ENCODE assay signal across 25 cellular contexts in the genomic region with DNA sequence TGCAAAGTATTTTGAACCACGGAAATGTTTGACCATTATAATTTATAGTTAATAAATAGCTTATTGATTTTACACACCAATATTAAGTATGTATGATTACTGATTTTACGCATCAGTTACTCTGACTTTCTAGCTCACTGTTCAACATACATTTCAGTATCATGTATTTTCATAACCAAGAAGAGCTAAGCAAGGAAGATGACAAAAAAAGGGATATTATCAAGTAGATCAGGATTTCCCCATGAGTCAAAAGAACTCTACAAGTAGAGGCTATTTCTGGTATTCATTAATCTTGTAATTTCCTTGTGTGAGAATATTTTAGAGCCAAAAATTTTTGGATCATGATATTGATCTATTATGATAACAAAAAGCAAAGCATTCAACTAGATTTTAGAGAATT.
DNase-seq lines count a peak whose midpoint lies in the region; ATAC-seq, FAIRE-seq and TF ChIP-seq lines count a peak whose summit lies in the region.
"Had no signal": no experiment of that assay in that cellular context is flagged by ENCODE, and none has a peak within 500 bp of the region (broad histone marks: within the 10 kb centered on the region; RNA-seq: fewer than 3 reads in every experiment).

No MANE protein-coding gene starts in this region.

- SMC1A ChIA-PET in GM12878 (lab: Charles Lee; ENCODE audit: uncharacterized antibody, unreplicated experiment), result interaction anchor here (1.7 to 4.1 kb wide), 5 partner anchors 10 to 125 kb away, joined by 4 to 27 read pairs (median 10); no protein-coding TSS in a partner anchor

- no peak for TF ChIP-seq POLR2A in H54 (IDR thresholded peaks at IDR 0.05; ENCODE audit: low read depth, low read length)
- no peak for TF ChIP-seq POLR2A in GM12878 (IDR thresholded peaks at IDR 0.05; ENCODE audit: low read depth, low read length)

- no peaks in the 10 kb centered on the region for H3K9me3 ChIP-seq in GM12878 (replicated peaks; ENCODE audit: control insufficient read depth, insufficient read depth, low read length)
- H3K9me3 ChIP-seq: BE2C, BLaER1 had no signal

- no peak for TF ChIP-seq CTCF in GM12878 (IDR thresholded peaks at IDR 0.05 in 2 of 3, conservative IDR thresholded peaks at IDR 0.05 in 1 of 3; ENCODE audit: control insufficient read depth in 2 of 3, extremely low read depth in 1 of 3, insufficient read depth in 1 of 3, low read depth in 3 of 3, low read length in 3 of 3)

- intact Hi-C loops in GM12878 (cut with micrococcal nuclease; ENCODE audit: unreplicated experiment) (no loop called here), left ventricle myocardium superior (cut with micrococcal nuclease) (no loop called here)

- TF ChIP-seq RAD21 in GM12878 (IDR thresholded peaks at IDR 0.05; ENCODE audit: insufficient read depth, low read depth, low read length), result no peak

- FAIRE-seq in H54 (lab: Jason Lieb, UNC) (peak; percentile 74), GM12878 (lab: Jason Lieb, UNC) (no peak), frontal cortex (lab: Jason Lieb, UNC) (peak; percentile 70)
- FAIRE-seq: A204.1, GM12891, GM19239 had no signal

- H3K36me3 ChIP-seq in GM12878 (ENCODE audit: control insufficient read depth in 2 of 2, insufficient read depth in 2 of 2, low read length in 1 of 2), result no peaks in the 10 kb centered on the region
- H3K36me3 ChIP-seq: BE2C, BLaER1 had no signal

- H3K4me1 ChIP-seq in GM12878 (ENCODE audit: control insufficient read depth, insufficient read depth, low read length), result no peaks in the 10 kb centered on the region
- H3K4me1 ChIP-seq: BE2C, BLaER1 had no signal

- CTCF ChIA-PET in GM12878 (lab: Yijun Ruan, JAX), result interaction anchor here (0.7 to 2.5 kb wide), 5 partner anchors 10 to 637 kb away, joined by 3 to 12 read pairs (median 3); no protein-coding TSS in a partner anchor

- H3K4me3 ChIP-seq in GM12878, result no peak overlapping the region
- H3K4me3 ChIP-seq: BLaER1 had no signal

- no peak overlapping the region for H3K9ac ChIP-seq in GM12878 (ENCODE audit: control insufficient read depth, insufficient read depth, low read length)
- H3K9ac ChIP-seq: BLaER1 had no signal

- TF ChIP-seq EP300 in GM12878 (IDR thresholded peaks at IDR 0.05; ENCODE audit: borderline replicate concordance in 1 of 2, control insufficient read depth in 1 of 2, low read depth in 2 of 2, low read length in 2 of 2), result no peak

- H2AFZ ChIP-seq in GM12878 (ENCODE audit: control insufficient read depth, low read depth, low read length), result no peak overlapping the region

- 0% methylated on average over 2 of the region's 2 CpGs for WGBS in GM12878 (ENCODE audit: insufficient coverage, insufficient replicate concordance, low lambda C conversion rate, missing lambda C conversion rate)

- H3K27ac ChIP-seq in GM12878 (ENCODE audit: control insufficient read depth, insufficient read depth), result no peak overlapping the region
- H3K27ac ChIP-seq: BLaER1 had no signal

- ATAC-seq in HG02610 (IDR thresholded peaks at IDR 0.05; ENCODE audit: unreplicated experiment) (peak; percentile 80), GM12878 (peak; percentile 68), left ventricle myocardium superior (no peak)

- BruUV-seq in GM12878 (replicated peaks; lab: Mats Ljungman, UMichigan), result no TSS peak

- no peak for DNase-seq in H54 (ENCODE audit: insufficient read length, low spot score)
- DNase-seq in GM12878 (ENCODE audit: low read depth, low spot score), result no peak
- DNase-seq in frontal cortex (ENCODE audit: low spot score in 2 of 2), result no peak
- DNase-seq in left ventricle myocardium superior, result no peak
- DNase-seq in NCI-H2227 treated with DMSO at 0.1 percent for 48 hours (lab: John Stamatoyannopoulos, UW), result no peak
- no peak for DNase-seq in SKM-1 treated with dmso at 0.1 percent for 144 hours (lab: John Stamatoyannopoulos, UW; ENCODE audit: unreplicated experiment)
- DNase-seq: 8988T; ACHN; BE2C; C1 segment of cervical spinal cord; CD4-positive, alpha-beta memory T cell; CD4-positive, CD25-positive, alpha-beta regulatory T cell; CD8-positive, alpha-beta memory T cell; COR-L47; DMS 273 treated with DMSO at 0.1 percent for 48 hours; DMS153; DMS79; DND-41; EL; GDM1 had no signal

- RAD21 ChIA-PET in GM12878 (lab: Charles Lee; ENCODE audit: unreplicated experiment), result interaction anchor here (1.5 to 3.4 kb wide), 2 partner anchors 10 to 124 kb away, joined by 5 to 15 read pairs; no protein-coding TSS in a partner anchor

- H4K20me1 ChIP-seq in GM12878 (ENCODE audit: control insufficient read depth, insufficient read depth), result no peaks in the 10 kb centered on the region
- H4K20me1 ChIP-seq: BLaER1 had no signal

- H3K79me2 ChIP-seq in GM12878 (ENCODE audit: control insufficient read depth, insufficient read depth, low read length), result no peaks in the 10 kb centered on the region

- POLR2A ChIA-PET in GM12878 (lab: Charles Lee), result no interaction called here

- no peaks in the 10 kb centered on the region for H3K27me3 ChIP-seq in GM12878 (replicated peaks in 1 of 2; ENCODE audit: control insufficient read depth in 2 of 2, insufficient read depth in 2 of 2, low read length in 1 of 2)
- H3K27me3 ChIP-seq: BE2C, BLaER1 had no signal

- in situ Hi-C loops in GM12878 (cut with MboI), result no loop called here

- no peak overlapping the region for H3K4me2 ChIP-seq in GM12878 (ENCODE audit: control insufficient read depth, insufficient read depth)
- H3K4me2 ChIP-seq: BLaER1 had no signal

TF ChIP-seq in GM12878, 131 proteins besides CTCF, POLR2A, EP300 and RAD21:
- TF ChIP-seq RUNX3 (IDR thresholded peaks at IDR 0.05; ENCODE audit: low read length) (no peak), ZNF207 (IDR thresholded peaks at IDR 0.05; ENCODE audit: borderline replicate concordance) (no peak), HSF1 (IDR thresholded peaks at IDR 0.05; ENCODE audit: low read depth, low read length) (no peak), ZNF274 (IDR thresholded peaks at IDR 0.05; ENCODE audit: insufficient read depth, insufficient read length) (no peak)
- TF ChIP-seq, protein P1, sequence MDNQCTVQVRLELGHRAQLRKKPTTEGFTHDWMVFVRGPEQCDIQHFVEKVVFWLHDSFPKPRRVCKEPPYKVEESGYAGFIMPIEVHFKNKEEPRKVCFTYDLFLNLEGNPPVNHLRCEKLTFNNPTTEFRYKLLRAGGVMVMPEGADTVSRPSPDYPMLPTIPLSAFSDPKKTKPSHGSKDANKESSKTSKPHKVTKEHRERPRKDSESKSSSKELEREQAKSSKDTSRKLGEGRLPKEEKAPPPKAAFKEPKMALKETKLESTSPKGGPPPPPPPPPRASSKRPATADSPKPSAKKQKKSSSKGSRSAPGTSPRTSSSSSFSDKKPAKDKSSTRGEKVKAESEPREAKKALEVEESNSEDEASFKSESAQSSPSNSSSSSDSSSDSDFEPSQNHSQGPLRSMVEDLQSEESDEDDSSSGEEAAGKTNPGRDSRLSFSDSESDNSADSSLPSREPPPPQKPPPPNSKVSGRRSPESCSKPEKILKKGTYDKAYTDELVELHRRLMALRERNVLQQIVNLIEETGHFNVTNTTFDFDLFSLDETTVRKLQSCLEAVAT (IDR thresholded peaks at IDR 0.05), result no peak
- TF ChIP-seq, protein P2, sequence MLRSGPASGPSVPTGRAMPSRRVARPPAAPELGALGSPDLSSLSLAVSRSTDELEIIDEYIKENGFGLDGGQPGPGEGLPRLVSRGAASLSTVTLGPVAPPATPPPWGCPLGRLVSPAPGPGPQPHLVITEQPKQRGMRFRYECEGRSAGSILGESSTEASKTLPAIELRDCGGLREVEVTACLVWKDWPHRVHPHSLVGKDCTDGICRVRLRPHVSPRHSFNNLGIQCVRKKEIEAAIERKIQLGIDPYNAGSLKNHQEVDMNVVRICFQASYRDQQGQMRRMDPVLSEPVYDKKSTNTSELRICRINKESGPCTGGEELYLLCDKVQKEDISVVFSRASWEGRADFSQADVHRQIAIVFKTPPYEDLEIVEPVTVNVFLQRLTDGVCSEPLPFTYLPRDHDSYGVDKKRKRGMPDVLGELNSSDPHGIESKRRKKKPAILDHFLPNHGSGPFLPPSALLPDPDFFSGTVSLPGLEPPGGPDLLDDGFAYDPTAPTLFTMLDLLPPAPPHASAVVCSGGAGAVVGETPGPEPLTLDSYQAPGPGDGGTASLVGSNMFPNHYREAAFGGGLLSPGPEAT (IDR thresholded peaks at IDR 0.05; ENCODE audit: low read depth), result peak; percentile 56; the same call in 1 of the 2 replicates
